ENCODE assay signal across 11 cellular contexts in genomic region chr4:147846318-147847135, GRCh38.
DNase-seq lines count a peak whose midpoint lies in the region; ATAC-seq and TF ChIP-seq lines count a peak whose summit lies in the region.
"Had no signal": no experiment of that assay in that cellular context is flagged by ENCODE, and none has a peak within 500 bp of the region (broad histone marks: within the 10 kb centered on the region; RNA-seq: fewer than 3 reads in every experiment).

No MANE protein-coding gene starts in this region.

- TF ChIP-seq CTCF in GM12864 (IDR thresholded peaks at IDR 0.05; ENCODE audit: low read depth, low read length, missing control alignments), result no peak
- no peak for TF ChIP-seq CTCF in activated CD8-positive, alpha-beta T cell treated with anti-CD3 and anti-CD28 coated beads for 36 hours (IDR thresholded peaks at IDR 0.05)
- TF ChIP-seq CTCF in mesothelial cell of epicardium (IDR thresholded peaks at IDR 0.05; ENCODE audit: unreplicated experiment), result no peak
- TF ChIP-seq CTCF in ovary (IDR thresholded peaks at IDR 0.05), result no peak

- ATAC-seq in GM19025 (IDR thresholded peaks at IDR 0.05; ENCODE audit: low read depth, unreplicated experiment), result peak; percentile 79
- peak; percentile 80 for ATAC-seq in HG02884 (IDR thresholded peaks at IDR 0.05; ENCODE audit: unreplicated experiment)
- ATAC-seq in activated CD8-positive, alpha-beta T cell treated with anti-CD3 and anti-CD28 coated beads for 36 hours, result peak; percentile 68

- H3K9me3 Mint-ChIP-seq in activated CD8-positive, alpha-beta T cell treated with anti-CD3 and anti-CD28 coated beads for 36 hours, result peaks cover 2% of the 10 kb centered on the region
- H3K9me3 Mint-ChIP-seq in mesothelial cell of epicardium, result no peaks in the 10 kb centered on the region

- no peaks in the 10 kb centered on the region for H3K9me3 ChIP-seq in ovary

- 47 to 49% (median 48%) methylated on average over 6 of the region's 6 CpGs for WGBS in ovary, 3 donors

- no peaks in the 10 kb centered on the region for H3K27me3 ChIP-seq in ovary

- H3K4me1 Mint-ChIP-seq in activated CD8-positive, alpha-beta T cell treated with anti-CD3 and anti-CD28 coated beads for 36 hours (ENCODE audit: low read depth), result peaks cover 4% of the 10 kb centered on the region
- peaks cover 14% of the 10 kb centered on the region for H3K4me1 Mint-ChIP-seq in mesothelial cell of epicardium

- no peaks in the 10 kb centered on the region for H3K36me3 ChIP-seq in ovary

- no peak overlapping the region for H3K4me3 ChIP-seq in GM12864 (ENCODE audit: low read depth, low read length)
- H3K4me3 ChIP-seq in ovary, result no peak overlapping the region
- H3K4me3 ChIP-seq: SK-N-MC had no signal

- H3K27ac Mint-ChIP-seq in activated CD8-positive, alpha-beta T cell treated with anti-CD3 and anti-CD28 coated beads for 36 hours, result no peak overlapping the region
- no peak overlapping the region for H3K27ac Mint-ChIP-seq in mesothelial cell of epicardium

- DNase-seq in GM12864 (ENCODE audit: low read depth) (peak; percentile 41), mesothelial cell of epicardium (ENCODE audit: low spot score in 2 of 2, unreplicated experiment in 2 of 2) (no peak), ovary (no peak), hepatic stellate cell (ENCODE audit: low spot score) (no peak), iPS-NIHi7 (ENCODE audit: extremely low spot score) (no peak)
- DNase-seq in activated CD8-positive, alpha-beta T cell treated with anti-CD3 and anti-CD28 coated beads for 36 hours, result peak; percentile 64
- DNase-seq: activated effector memory CD4-positive, alpha-beta T cell treated with anti-CD3 and anti-CD28 coated beads, Interleukin-2, amount 50 U/mL, for 16 hours; DMS79 treated with DMSO at 0.1 percent for 48 hours had no signal

- H3K4me3 Mint-ChIP-seq in activated CD8-positive, alpha-beta T cell treated with anti-CD3 and anti-CD28 coated beads for 36 hours, result no peak overlapping the region
- no peak overlapping the region for H3K4me3 Mint-ChIP-seq in mesothelial cell of epicardium

- H3K27ac ChIP-seq in ovary, result peak overlapping the region in 1 of 2 donors; percentile 20
- H3K27ac ChIP-seq: SK-N-MC had no signal

- H3K27me3 Mint-ChIP-seq in activated CD8-positive, alpha-beta T cell treated with anti-CD3 and anti-CD28 coated beads for 36 hours, result no peaks in the 10 kb centered on the region
- H3K27me3 Mint-ChIP-seq in mesothelial cell of epicardium (ENCODE audit: low read depth), result no peaks in the 10 kb centered on the region

- peaks cover 4% of the 10 kb centered on the region for H3K36me3 Mint-ChIP-seq in activated CD8-positive, alpha-beta T cell treated with anti-CD3 and anti-CD28 coated beads for 36 hours (ENCODE audit: low read depth)
- H3K36me3 Mint-ChIP-seq in mesothelial cell of epicardium, result peaks cover 13% of the 10 kb centered on the region

- CTCF ChIA-PET in activated CD8-positive, alpha-beta T cell treated with anti-CD3 and anti-CD28 coated beads for 36 hours (lab: Charles Lee), result interaction anchor here (12.8 kb wide), 1 partner anchor 19 kb away, joined by 103 read pairs; no protein-coding TSS in a partner anchor

- POLR2A ChIA-PET in activated CD8-positive, alpha-beta T cell treated with anti-CD3 and anti-CD28 coated beads for 36 hours (lab: Charles Lee), result interaction anchor here (0.6 to 1.0 kb wide), 3 partner anchors 11 to 163 kb away, joined by 3 read pairs; partner anchors contain the start of gene PRMT9

- intact Hi-C loops in activated CD8-positive, alpha-beta T cell treated with anti-CD3 and anti-CD28 coated beads for 36 hours (cut with micrococcal nuclease), result loop anchor here (5.0 kb wide), 1 partner anchor 44 kb away; no protein-coding TSS in a partner anchor
- intact Hi-C loops in ovary (cut with DNase I), result no loop called here

- TF ChIP-seq POLR2A in ovary (IDR thresholded peaks at IDR 0.05), result no peak

- H3K4me1 ChIP-seq in ovary (ENCODE audit: insufficient read depth), result peaks cover 10% of the 10 kb centered on the region

- TF ChIP-seq EP300 in ovary (IDR thresholded peaks at IDR 0.05), result no peak

Comparison
In these comparisons a context has a peak if more than half of its experiments do, and no peak if none do; other contexts are left out.
1. DNase-seq: peak in GM12864 (single experiment) and activated CD8-positive, alpha-beta T cell treated with anti-CD3 and anti-CD28 coated beads for 36 hours (single experiment); none in mesothelial cell of epicardium (0 of 2), ovary (0 of 5), hepatic stellate cell (single experiment) and iPS-NIHi7 (single experiment).
2. Peak in every context shown above with its lines, with median percentiles within 50 percentile points of each other: ATAC-seq.